Comparison of ENCODE assay signal across 1 cellular context in genomic region chr16:67403976-67404555, GRCh38.
TF ChIP-seq lines count a peak whose summit lies in the region.

No MANE protein-coding gene starts in this region.

TF ChIP-seq in endothelial cell of umbilical vein, 7 proteins besides CTCF, POLR2A, EP300 and RAD21:
- TF ChIP-seq MYC (IDR thresholded peaks at IDR 0.05; ENCODE audit: low read depth, low read length) (peak; percentile 8), MAX (IDR thresholded peaks at IDR 0.05; ENCODE audit: insufficient read depth, insufficient read length) (no peak)
